Comparison of ENCODE assay signal across 17 cellular contexts in genomic region chr13:103859952-103860351, GRCh38.
"Had no signal": no experiment of that assay in that cellular context is flagged by ENCODE, and none has a peak within 500 bp of the region (broad histone marks: within the 10 kb centered on the region; RNA-seq: fewer than 3 reads in every experiment).

No MANE protein-coding gene starts in this region.

- H3K27me3 Mint-ChIP-seq: activated CD4-positive, alpha-beta memory T cell treated with anti-CD3 and anti-CD28 coated beads, Interleukin-2, amount 10 ng/mL, durations not matched to agents 7 days and 5 days; memory B cell; stimulated activated naive CD8-positive, alpha-beta T cell treated with anti-CD3 and anti-CD28 coated beads, Interleukin-15, Interleukin-2, amounts not matched to agents 100 ng/mL and 50 ng/mL, for 24 hours had no signal

- ATAC-seq: foreskin keratinocyte, left lobe of liver had no signal

- DNase-seq: activated CD4-positive, alpha-beta memory T cell treated with anti-CD3 and anti-CD28 coated beads, Interleukin-2, amount 10 ng/mL, durations not matched to agents 7 days and 5 days; activated CD4-positive, alpha-beta T cell treated with anti-CD3 and anti-CD28 coated beads for 1 hour; activated naive CD4-positive, alpha-beta T cell; dorsolateral prefrontal cortex; esophagus squamous epithelium; foreskin keratinocyte; head of caudate nucleus; islet precursor cell; sigmoid colon; stimulated activated CD4-positive, alpha-beta T cell treated with anti-CD3 and anti-CD28 coated beads, Interleukin-4, amount 100 ng/mL, for 1 hour; stimulated activated CD8-positive, alpha-beta memory T cell treated with anti-CD3 and anti-CD28 coated beads, Interleukin-4, amount 100 ng/mL, for 48 hours; testis had no signal

- H3K4me3 ChIP-seq: ascending aorta, dorsolateral prefrontal cortex, esophagus squamous epithelium, sigmoid colon, testis had no signal

- H3K9me3 Mint-ChIP-seq: memory B cell; stimulated activated naive CD8-positive, alpha-beta T cell treated with anti-CD3 and anti-CD28 coated beads, Interleukin-15, Interleukin-2, amounts not matched to agents 100 ng/mL and 50 ng/mL, for 24 hours had no signal

- H3K27ac Mint-ChIP-seq: activated CD4-positive, alpha-beta memory T cell treated with anti-CD3 and anti-CD28 coated beads, Interleukin-2, amount 10 ng/mL, durations not matched to agents 7 days and 5 days; memory B cell; stimulated activated naive CD8-positive, alpha-beta T cell treated with anti-CD3 and anti-CD28 coated beads, Interleukin-15, Interleukin-2, amounts not matched to agents 100 ng/mL and 50 ng/mL, for 24 hours had no signal

- H3K4me3 Mint-ChIP-seq: activated CD4-positive, alpha-beta memory T cell treated with anti-CD3 and anti-CD28 coated beads, Interleukin-2, amount 10 ng/mL, durations not matched to agents 7 days and 5 days; memory B cell; neural crest cell; stimulated activated naive CD8-positive, alpha-beta T cell treated with anti-CD3 and anti-CD28 coated beads, Interleukin-15, Interleukin-2, amounts not matched to agents 100 ng/mL and 50 ng/mL, for 24 hours had no signal

- H3K36me3 Mint-ChIP-seq: memory B cell had no signal

- H3K4me1 Mint-ChIP-seq: activated CD4-positive, alpha-beta memory T cell treated with anti-CD3 and anti-CD28 coated beads, Interleukin-2, amount 10 ng/mL, durations not matched to agents 7 days and 5 days; memory B cell had no signal
